8 cellular contexts compared by ENCODE assay signal in the genomic region with DNA sequence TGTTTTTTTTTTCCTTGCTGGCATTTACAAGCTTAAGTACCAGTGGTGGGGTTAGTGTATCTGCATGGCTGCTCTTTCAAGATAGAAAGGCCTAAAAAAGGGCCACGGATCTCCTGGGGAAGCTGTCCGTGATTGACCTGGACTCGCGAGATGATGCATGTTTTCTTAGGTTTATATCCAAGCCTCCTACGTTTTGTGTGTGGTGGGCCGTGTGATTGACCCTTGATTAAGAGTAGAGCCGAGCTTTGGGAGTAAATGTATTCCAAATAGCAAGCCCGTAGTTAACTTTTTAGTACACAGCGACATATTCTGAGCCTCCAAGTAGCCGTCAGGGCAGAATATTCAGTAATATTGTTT. TPM values are rescaled to one million over a fixed set of nuclear protein-coding genes. Genes with fewer than 3 reads are reported as not detected.
DNase-seq lines count a peak whose midpoint lies in the region; ATAC-seq and TF ChIP-seq lines count a peak whose summit lies in the region.
"Not testable (repeated sequence)": the region's sequence is repeated elsewhere in the genome, so short reads cannot be mapped to it uniquely, and the experiment has no call there.

No MANE protein-coding gene starts in this region.

- TF ChIP-seq CTCF in PC-9 (conservative IDR thresholded peaks at IDR 0.05); smooth muscle cell (IDR thresholded peaks at IDR 0.05; ENCODE audit: borderline replicate concordance, insufficient read depth, poor library complexity, severe bottlenecking): not testable (repeated sequence)

- H3K36me3 ChIP-seq in BLaER1 treated with 17β-estradiol and CSF1 and Interleukin-3, amounts not matched to agents 10 nM and 100 nM = peaks cover 12 to 26% (median 17%) of the 10 kb centered on the region in 11 experiments; a peak in 20 of 22 replicates
- not testable (repeated sequence) for H3K36me3 ChIP-seq in PC-9 (ENCODE audit: low read depth); smooth muscle cell (ENCODE audit: low read depth)
- H3K36me3 ChIP-seq in adipocyte (ENCODE audit: control insufficient read depth, insufficient read depth, low read length, severe bottlenecking) = peaks cover 13% of the 10 kb centered on the region
- H3K36me3 ChIP-seq in mesodermal cell (ENCODE audit: control insufficient read depth, insufficient read depth, low read length) = peaks cover 16% of the 10 kb centered on the region

- CTCF ChIA-PET in PC-9 (lab: Charles Lee) = interaction anchor here (0.6 kb wide), 1 partner anchor 55 kb away, joined by 9 read pairs; no protein-coding TSS in a partner anchor

- H3K4me1 ChIP-seq in BLaER1 treated with 17β-estradiol and CSF1 and Interleukin-3, amounts not matched to agents 10 nM and 100 nM = peaks cover 12 to 27% (median 22%) of the 10 kb centered on the region in 10 experiments
- H3K4me1 ChIP-seq in PC-9 (replicated peaks; ENCODE audit: insufficient read depth) = peaks cover 16% of the 10 kb centered on the region
- H3K4me1 ChIP-seq in adipocyte (ENCODE audit: control insufficient read depth, insufficient read depth, low read length) = peaks cover 11% of the 10 kb centered on the region
- not testable (repeated sequence) for H3K4me1 ChIP-seq in mesodermal cell (ENCODE audit: control insufficient read depth, insufficient read depth, low read length, poor library complexity, severe bottlenecking); smooth muscle cell (ENCODE audit: low read depth)

- H3K27ac ChIP-seq in BLaER1 treated with 17β-estradiol and CSF1 and Interleukin-3, amounts not matched to agents 10 nM and 100 nM = peak overlapping the region; percentile 61 to 87 (median 84)
- H3K27ac ChIP-seq in PC-9 = not testable (repeated sequence)
- H3K27ac ChIP-seq in mesodermal cell (ENCODE audit: low read depth, low read length, severe bottlenecking) (peak overlapping the region; percentile 62), smooth muscle cell (ENCODE audit: low read depth) (peak overlapping the region; percentile 84)

- POLR2A ChIA-PET in PC-9 (lab: Charles Lee; ENCODE audit: unreplicated experiment) = interaction anchor here (0.7 kb wide), 1 partner anchor 505 kb away, joined by 6 read pairs; no protein-coding TSS in a partner anchor

- peak overlapping the region; percentile 77 to 90 (median 83) for H3K4me2 ChIP-seq in BLaER1 treated with 17β-estradiol and CSF1 and Interleukin-3, amounts not matched to agents 10 nM and 100 nM
- H3K4me2 ChIP-seq in PC-9 (peak overlapping the region; percentile 99), smooth muscle cell (peak overlapping the region; percentile 92)

- intact Hi-C loops in PC-9 (cut with micrococcal nuclease; ENCODE audit: unreplicated experiment) = not testable (repeated sequence)

- DNase-seq in PC-9 (peak in 1 of 2 experiments; percentile 9), adipocyte (ENCODE audit: low read depth) (peak; percentile 39), fibroblast of peridontal ligament (ENCODE audit: extremely low read depth) (peak; percentile 23)
- not testable (repeated sequence) for DNase-seq in smooth muscle cell (lab: John Stamatoyannopoulos, UW; ENCODE audit: unreplicated experiment)

- WGBS in mesodermal cell (ENCODE audit: insufficient coverage in 2 of 2), 2 experiments = 0% methylated on average over 3 of the region's 10 CpGs
- 1% methylated on average over 10 of the region's 10 CpGs for WGBS in smooth muscle cell (ENCODE audit: low lambda C conversion rate)

- H3K9ac ChIP-seq in BLaER1 treated with 17β-estradiol and CSF1 and Interleukin-3, amounts not matched to agents 10 nM and 100 nM = peak overlapping the region; percentile 84 to 90 (median 87)
- H3K9ac ChIP-seq in adipocyte (ENCODE audit: low read length) (peak overlapping the region; percentile 92), smooth muscle cell (ENCODE audit: low read depth) (peak overlapping the region; percentile 96)

- H3K9me2 ChIP-seq in PC-9 (ENCODE audit: insufficient read depth) = not testable (repeated sequence)

- ATAC-seq in GM21423 (IDR thresholded peaks at IDR 0.05; ENCODE audit: unreplicated experiment) (peak; percentile 8), HG03342 (IDR thresholded peaks at IDR 0.05; ENCODE audit: unreplicated experiment) (peak; percentile 17)

- BruUV-seq in PC-9 (replicated peaks; lab: Mats Ljungman, UMichigan) = TSS peak; percentile 64

- H3K79me2 ChIP-seq in PC-9 (ENCODE audit: low read depth) = peaks cover 81% of the 10 kb centered on the region
- peaks cover 60% of the 10 kb centered on the region for H3K79me2 ChIP-seq in smooth muscle cell (ENCODE audit: low read depth)

- H4K20me1 ChIP-seq in BLaER1 treated with 17β-estradiol and CSF1 and Interleukin-3, amounts not matched to agents 10 nM and 100 nM = peaks cover 0 to 72% (median 29%) of the 10 kb centered on the region in 11 experiments; a peak in 14 of 22 replicates
- not testable (repeated sequence) for H4K20me1 ChIP-seq in PC-9 (ENCODE audit: insufficient read depth)
- peaks cover 13% of the 10 kb centered on the region for H4K20me1 ChIP-seq in smooth muscle cell (ENCODE audit: low read depth)

- H3F3A ChIP-seq in PC-9 (ENCODE audit: insufficient read depth, low read depth); smooth muscle cell (ENCODE audit: low read depth): not testable (repeated sequence)

- peak overlapping the region; percentile 70 to 88 (median 82) for H3K4me3 ChIP-seq in BLaER1 treated with 17β-estradiol and CSF1 and Interleukin-3, amounts not matched to agents 10 nM and 100 nM
- H3K4me3 ChIP-seq in PC-9 (peak overlapping the region; percentile 97), adipocyte (ENCODE audit: low read length) (peak overlapping the region; percentile 92), mesodermal cell (ENCODE audit: extremely low read depth, insufficient read depth, low read length, poor library complexity, severe bottlenecking) (peak overlapping the region; percentile 51), smooth muscle cell (peak overlapping the region; percentile 94)

- not testable (repeated sequence) for H3K27me3 ChIP-seq in BLaER1 treated with 17β-estradiol and CSF1 and Interleukin-3, amounts not matched to agents 10 nM and 100 nM; PC-9 (ENCODE audit: insufficient read depth, low read depth); adipocyte (replicated peaks; ENCODE audit: control insufficient read depth, insufficient read depth, low read length); smooth muscle cell (ENCODE audit: low read depth)

- H2AFZ ChIP-seq in PC-9 = 0 out of 2 replicates have a peak overlapping the region, but pooled peaks have one; percentile 84
- not testable (repeated sequence) for H2AFZ ChIP-seq in smooth muscle cell (ENCODE audit: low read depth)

- H3K9me3 ChIP-seq in BLaER1 treated with 17β-estradiol and CSF1 and Interleukin-3, amounts not matched to agents 10 nM and 100 nM (replicated peaks in 1 of 11); PC-9 (ENCODE audit: insufficient read depth, low read depth); adipocyte (ENCODE audit: control insufficient read depth, low read length); mesodermal cell (ENCODE audit: control insufficient read depth, low read length); smooth muscle cell (replicated peaks; ENCODE audit: low read depth): not testable (repeated sequence)

RNA-seq across cellular contexts. Expression of gene TIMM23, which starts 0.5 kb away (rescaled TPM):
- total RNA-seq in PC-9 (2021) (64.9 and 82.4 TPM in 2 replicates), smooth muscle cell (66.3 and 89.4 TPM in 2 replicates)
- polyA plus RNA-seq in mesodermal cell (2013, experiment 1 of 2) = 84.4 TPM
- polyA plus RNA-seq in mesodermal cell (2013, experiment 2 of 2) = 80.4 TPM
- 105 and 115 TPM in 2 replicates for polyA plus RNA-seq in smooth muscle cell

RNA-seq across cellular contexts. Expression of gene NCOA4, which starts 57.6 kb away (rescaled TPM):
- total RNA-seq in PC-9 (2021) = 142 and 143 TPM in 2 replicates
- 119 TPM for polyA plus RNA-seq in mesodermal cell (2013, experiment 1 of 2)
- polyA plus RNA-seq in mesodermal cell (2013, experiment 2 of 2) = 124 TPM
- total RNA-seq in smooth muscle cell = 147 and 158 TPM in 2 replicates
- polyA plus RNA-seq in smooth muscle cell = 61.3 and 66.3 TPM in 2 replicates
